In the genomic region with DNA sequence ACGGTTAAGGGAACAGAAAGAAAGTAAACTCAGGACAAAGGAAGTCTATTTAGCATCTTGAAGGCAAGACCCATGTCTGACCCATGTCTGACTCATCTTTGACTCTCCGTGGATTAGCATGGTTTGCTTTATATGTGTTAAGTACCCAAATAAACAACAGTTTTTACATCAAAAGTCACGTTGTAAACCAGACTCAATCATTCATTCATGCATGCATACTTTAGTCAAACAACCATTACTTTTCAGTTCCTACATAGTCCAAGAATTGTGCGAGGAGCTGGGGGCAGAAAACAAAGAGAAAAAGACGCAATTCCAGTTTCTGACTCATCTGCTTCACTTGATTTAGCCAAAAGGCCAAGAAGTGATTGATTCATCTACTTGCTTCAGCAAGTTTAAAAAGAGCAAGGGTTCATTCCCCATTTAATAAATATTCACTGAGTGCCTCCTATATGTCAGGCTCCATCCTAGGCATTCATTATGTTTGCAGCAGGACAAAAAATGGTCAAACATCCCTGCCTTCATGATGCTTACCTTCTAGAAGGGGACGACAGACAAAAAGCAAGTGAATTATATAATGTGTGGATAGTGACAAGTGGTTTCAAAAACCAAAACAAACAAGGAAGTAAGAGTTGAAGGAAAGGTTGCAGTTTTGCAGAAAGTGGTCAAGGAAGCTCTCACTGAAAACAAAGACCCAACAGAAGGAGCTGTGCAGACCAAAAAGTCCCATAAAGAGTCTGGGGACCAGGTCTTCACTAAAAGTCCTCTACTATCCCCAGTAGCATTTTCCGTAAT, we compare ENCODE assay signal across 9 cellular contexts.
DNase-seq lines count a peak whose midpoint lies in the region; ATAC-seq and TF ChIP-seq lines count a peak whose summit lies in the region.
"Had no signal": no experiment of that assay in that cellular context is flagged by ENCODE, and none has a peak within 500 bp of the region (broad histone marks: within the 10 kb centered on the region; RNA-seq: fewer than 3 reads in every experiment).

No MANE protein-coding gene starts in this region.

- no peak overlapping the region for H3K9ac ChIP-seq in IMR-90 (ENCODE audit: low read depth, low read length)

- H3K4ac ChIP-seq in IMR-90 (ENCODE audit: low read depth, low read length), result no peak overlapping the region

- no peak overlapping the region for H2BK120ac ChIP-seq in IMR-90 (ENCODE audit: low read depth, low read length)

- H3K4me1 ChIP-seq in IMR-90 (ENCODE audit: control insufficient read depth, insufficient read depth, low read length) (peaks cover 6% of the 10 kb centered on the region), mesodermal cell (ENCODE audit: control insufficient read depth, insufficient read depth, low read length, poor library complexity, severe bottlenecking) (peaks cover 33% of the 10 kb centered on the region)
- H3K4me1 ChIP-seq in effector memory CD4-positive, alpha-beta T cell (ENCODE audit: control insufficient read depth, insufficient read depth, low read length, poor library complexity, severe bottlenecking), result peaks cover 21% of the 10 kb centered on the region

- H3K18ac ChIP-seq in IMR-90 (ENCODE audit: low read depth, low read length), result peak overlapping the region; percentile 9

- H3K4me3 ChIP-seq in IMR-90 (ENCODE audit: insufficient read depth, low read depth, low read length) (no peak overlapping the region), mesodermal cell (ENCODE audit: extremely low read depth, insufficient read depth, low read length, poor library complexity, severe bottlenecking) (no peak overlapping the region)
- no peak overlapping the region for H3K4me3 ChIP-seq in effector memory CD4-positive, alpha-beta T cell (ENCODE audit: insufficient read depth, low read depth, low read length, poor library complexity, severe bottlenecking)

- H4K91ac ChIP-seq in IMR-90 (ENCODE audit: insufficient read depth, low read depth, low read length), result no peak overlapping the region

- peaks cover 28% of the 10 kb centered on the region for H3K36me3 Mint-ChIP-seq in activated naive CD8-positive, alpha-beta T cell treated with anti-CD3 and anti-CD28 coated beads for 36 hours

- H2AFZ ChIP-seq in IMR-90 (replicated peaks; ENCODE audit: low read length, poor library complexity), result no peak overlapping the region

- H3K4me2 ChIP-seq in IMR-90 (ENCODE audit: low read depth, low read length), result peak overlapping the region; percentile 32; the same call in 1 of the 2 replicates

- no peak overlapping the region for H2BK15ac ChIP-seq in IMR-90 (ENCODE audit: low read depth, low read length)

- H3K27me3 ChIP-seq in IMR-90 (ENCODE audit: control insufficient read depth, insufficient read depth, low read length), result peaks cover 8% of the 10 kb centered on the region
- H3K27me3 ChIP-seq in effector memory CD4-positive, alpha-beta T cell (replicated peaks; ENCODE audit: control insufficient read depth, insufficient read depth, low read length, poor library complexity, severe bottlenecking), result no peaks in the 10 kb centered on the region

- TF ChIP-seq POLR2A in IMR-90 (IDR thresholded peaks at IDR 0.05; ENCODE audit: low read depth, low read length), result no peak

- BruUV-seq in IMR-90 (replicated peaks; lab: Mats Ljungman, UMichigan), result no TSS peak

- no peak overlapping the region for H2AK5ac ChIP-seq in IMR-90 (ENCODE audit: low read depth, low read length)

- intact Hi-C loops in IMR-90 (cut with micrococcal nuclease), result loop anchor here (5.0 kb wide), 1 partner anchor 164 kb away; no protein-coding TSS in a partner anchor

- no peak overlapping the region for H3K27ac ChIP-seq in IMR-90 (ENCODE audit: insufficient read depth, low read length)
- peak overlapping the region; percentile 70 for H3K27ac ChIP-seq in mesodermal cell (ENCODE audit: low read depth, low read length, severe bottlenecking)
- no peak overlapping the region for H3K27ac ChIP-seq in effector memory CD4-positive, alpha-beta T cell (ENCODE audit: insufficient read depth, low read length, poor library complexity, severe bottlenecking)

- POLR2A ChIA-PET in IMR-90 (lab: Charles Lee; ENCODE audit: unreplicated experiment), result no interaction called here

- H3K79me1 ChIP-seq in IMR-90 (ENCODE audit: low read depth in 1 of 2, low read length in 2 of 2), result no peaks in the 10 kb centered on the region

- H3K9me3 Mint-ChIP-seq in activated naive CD8-positive, alpha-beta T cell treated with anti-CD3 and anti-CD28 coated beads for 36 hours, result peaks cover 16% of the 10 kb centered on the region

- no peaks in the 10 kb centered on the region for H3K27me3 Mint-ChIP-seq in activated naive CD8-positive, alpha-beta T cell treated with anti-CD3 and anti-CD28 coated beads for 36 hours

- WGBS in IMR-90 (ENCODE audit: extremely low coverage in 2 of 2, insufficient read length in 1 of 2), 2 experiments, result 0% methylated on average over 2 of the region's 7 CpGs; no CpG with 5 or more reads in 1 of the 2 experiments
- 70 to 89% methylated on average over 3 to 4 of the region's 7 CpGs for WGBS in mesodermal cell (ENCODE audit: insufficient coverage in 2 of 2), 2 experiments

- H3K9me1 ChIP-seq in IMR-90 (ENCODE audit: insufficient read depth, low read length), result peaks cover 6% of the 10 kb centered on the region; the same call in 1 of the 2 replicates

- no peak overlapping the region for H3K14ac ChIP-seq in IMR-90 (replicated peaks; ENCODE audit: low read depth, low read length)

- no peak for TF ChIP-seq CTCF in IMR-90 (conservative IDR thresholded peaks at IDR 0.05; ENCODE audit: low read depth, low read length)

- H2BK20ac ChIP-seq in IMR-90 (ENCODE audit: low read depth, low read length), result no peak overlapping the region

- H3K56ac ChIP-seq in IMR-90 (ENCODE audit: extremely low read depth, insufficient read depth, low read length), result no peak overlapping the region

- H4K8ac ChIP-seq in IMR-90 (ENCODE audit: low read depth in 2 of 2, low read length in 2 of 2), result no peak overlapping the region

- H3K4me3 Mint-ChIP-seq in activated naive CD8-positive, alpha-beta T cell treated with anti-CD3 and anti-CD28 coated beads for 36 hours, result peak overlapping the region; percentile 40

- dilution Hi-C loops in IMR-90 (cut with HindIII; ENCODE audit: low sequenced_read_pairs, unreplicated experiment), result no loop called here

- peak overlapping the region; percentile 98 for H3K27ac Mint-ChIP-seq in activated naive CD8-positive, alpha-beta T cell treated with anti-CD3 and anti-CD28 coated beads for 36 hours

- no peak for TF ChIP-seq RAD21 in IMR-90 (IDR thresholded peaks at IDR 0.05; ENCODE audit: low read length)

- H3K9me3 ChIP-seq in IMR-90 (ENCODE audit: control insufficient read depth, insufficient read depth, low read length) (no peaks in the 10 kb centered on the region), mesodermal cell (ENCODE audit: control insufficient read depth, low read length) (peaks cover 4% of the 10 kb centered on the region)
- no peaks in the 10 kb centered on the region for H3K9me3 ChIP-seq in effector memory CD4-positive, alpha-beta T cell (ENCODE audit: control insufficient read depth, low read length)

- CTCF ChIA-PET in IMR-90 (lab: Yijun Ruan, JAX), result no interaction called here

- peaks cover 5% of the 10 kb centered on the region for H4K20me1 ChIP-seq in IMR-90 (ENCODE audit: insufficient read depth, low read length)

- in situ Hi-C loops in IMR-90 (cut with MboI; ENCODE audit: low sequenced_read_pairs), result no loop called here

- H3K23ac ChIP-seq in IMR-90 (ENCODE audit: low read depth, low read length), result no peak overlapping the region

- ATAC-seq in IMR-90 (ENCODE audit: low read depth), result peak; percentile 76

- DNase-seq in COLO829 (ENCODE audit: low spot score) (peak; percentile 86), IMR-90 (peak; percentile 94), germinal center (ENCODE audit: low spot score) (no peak), KG1 (lab: John Stamatoyannopoulos, UW) (no peak), NCI-H524 treated with DMSO at 0.1 percent for 48 hours (lab: John Stamatoyannopoulos, UW) (no peak)
- DNase-seq in activated naive CD8-positive, alpha-beta T cell treated with anti-CD3 and anti-CD28 coated beads for 36 hours, result no peak
- no peak for DNase-seq in effector memory CD4-positive, alpha-beta T cell
- DNase-seq: stimulated activated CD4-positive, alpha-beta T cell treated with anti-CD3 and anti-CD28 coated beads, Interleukin-2, amount 100 ng/mL, for 24 hours had no signal

- H2AK9ac ChIP-seq in IMR-90 (replicated peaks; ENCODE audit: low read depth, low read length, poor library complexity), result no peak overlapping the region

- H3K36me3 ChIP-seq in IMR-90 (ENCODE audit: control insufficient read depth, insufficient read depth, low read length) (no peaks in the 10 kb centered on the region), mesodermal cell (ENCODE audit: control insufficient read depth, insufficient read depth, low read length) (no peaks in the 10 kb centered on the region)
- no peaks in the 10 kb centered on the region for H3K36me3 ChIP-seq in effector memory CD4-positive, alpha-beta T cell (ENCODE audit: control insufficient read depth, insufficient read depth, low read length)

- H2BK5ac ChIP-seq in IMR-90 (ENCODE audit: low read depth, low read length, poor library complexity, severe bottlenecking), result peak overlapping the region; percentile 40

- H4K5ac ChIP-seq in IMR-90 (ENCODE audit: low read depth, low read length), result no peak overlapping the region

- H3K4me1 Mint-ChIP-seq in activated naive CD8-positive, alpha-beta T cell treated with anti-CD3 and anti-CD28 coated beads for 36 hours, result peaks cover 73% of the 10 kb centered on the region

TF ChIP-seq in IMR-90, 13 proteins besides CTCF, POLR2A, EP300 and RAD21 (continues in another document):
- TF ChIP-seq SMC3 (IDR thresholded peaks at IDR 0.05; ENCODE audit: low read depth, low read length) (no peak), BHLHE40 (IDR thresholded peaks at IDR 0.05; ENCODE audit: low read depth, low read length) (peak; percentile 95), CEBPB (IDR thresholded peaks at IDR 0.05; ENCODE audit: low read depth, low read length) (no peak; the same call in 1 of the 2 replicates), MXI1 (IDR thresholded peaks at IDR 0.05; ENCODE audit: borderline replicate concordance, low read depth, low read length) (no peak)
- TF ChIP-seq, protein P1, sequence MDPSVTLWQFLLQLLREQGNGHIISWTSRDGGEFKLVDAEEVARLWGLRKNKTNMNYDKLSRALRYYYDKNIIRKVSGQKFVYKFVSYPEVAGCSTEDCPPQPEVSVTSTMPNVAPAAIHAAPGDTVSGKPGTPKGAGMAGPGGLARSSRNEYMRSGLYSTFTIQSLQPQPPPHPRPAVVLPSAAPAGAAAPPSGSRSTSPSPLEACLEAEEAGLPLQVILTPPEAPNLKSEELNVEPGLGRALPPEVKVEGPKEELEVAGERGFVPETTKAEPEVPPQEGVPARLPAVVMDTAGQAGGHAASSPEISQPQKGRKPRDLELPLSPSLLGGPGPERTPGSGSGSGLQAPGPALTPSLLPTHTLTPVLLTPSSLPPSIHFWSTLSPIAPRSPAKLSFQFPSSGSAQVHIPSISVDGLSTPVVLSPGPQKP (IDR thresholded peaks at IDR 0.05; ENCODE audit: borderline replicate concordance, low read depth, low read length), result no peak

Comparison
In these comparisons a context has a peak if more than half of its experiments do, and no peak if none do; other contexts are left out.
1. DNase-seq: peak in COLO829 (single experiment) and IMR-90 (single experiment); none in activated naive CD8-positive, alpha-beta T cell treated with anti-CD3 and anti-CD28 coated beads for 36 hours (single experiment), germinal center (single experiment), effector memory CD4-positive, alpha-beta T cell (0 of 3), KG1 (single experiment) and NCI-H524 treated with DMSO at 0.1 percent for 48 hours (single experiment).